27 cellular contexts compared by ENCODE assay signal in the genomic region with DNA sequence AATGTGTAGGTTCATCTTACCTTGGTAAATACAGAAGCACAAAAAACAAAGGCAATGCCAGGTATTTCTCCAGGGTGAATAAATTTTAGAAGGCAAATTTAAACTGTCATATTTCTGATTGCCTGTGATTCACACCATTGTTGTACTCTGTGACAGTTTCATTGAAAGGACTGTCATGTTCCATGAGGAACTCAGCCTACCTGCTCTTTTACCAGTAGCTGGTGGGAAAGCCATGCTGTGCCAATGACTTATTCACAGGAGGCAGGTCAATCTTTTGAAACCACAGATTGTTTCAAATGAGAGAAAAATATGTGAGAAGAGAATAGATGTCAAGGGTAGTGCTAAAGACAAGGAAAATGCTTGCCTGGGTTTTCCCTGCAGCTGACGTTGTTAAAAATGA.
"Had no signal": no experiment of that assay in that cellular context is flagged by ENCODE, and none has a peak within 500 bp of the region (broad histone marks: within the 10 kb centered on the region; RNA-seq: fewer than 3 reads in every experiment).

No MANE protein-coding gene starts in this region.

- H3K4me3 Mint-ChIP-seq: activated B cell treated with CpG ODN at 0.5 μM for 24 hours; activated CD8-positive, alpha-beta T cell treated with anti-CD3 and anti-CD28 coated beads for 36 hours; activated naive CD8-positive, alpha-beta T cell; activated T-cell treated with anti-CD3 and anti-CD28 coated beads, Interleukin-2, amount 50 U/mL, for 4 hours; activated T-helper 17 cell treated with anti-CD3 and anti-CD28 coated beads, Interleukin-2, amount 50 U/mL, for 72 hours; central memory CD8-positive, alpha-beta T cell; dendritic cell treated with granulocyte-macrophage colony-stimulating factor and Interleukin-4, amounts not matched to agents 40 ng/mL and 50 ng/mL, for 4 days; T-helper 17 cell; T-helper 2 cell treated with Interferon-gamma antibody and Interleukin-4, amounts not matched to agents 5 μg/mL and 100 μg/mL, for 36 hours had no signal

- DNase-seq: activated B cell treated with CpG ODN at 0.5 μM for 24 hours; activated CD4-positive, alpha-beta T cell treated with anti-CD3 and anti-CD28 coated beads for 48 hours; activated CD4-positive, alpha-beta T cell treated with anti-CD3 and anti-CD28 coated beads, Interleukin-2, amount 50 U/mL, for 1 hour; activated CD4-positive, alpha-beta T cell treated with anti-CD3 and anti-CD28 coated beads, Interleukin-2, amount 50 U/mL, for 48 hours; activated CD8-positive, alpha-beta memory T cell treated with anti-CD3 and anti-CD28 coated beads for 24 hours; activated CD8-positive, alpha-beta T cell treated with anti-CD3 and anti-CD28 coated beads for 36 hours; activated effector memory CD4-positive, alpha-beta T cell treated with Interleukin-2 at 50 U/mL for 16 hours; activated gamma-delta T cell treated with Interleukin-2 at 50 U/mL for 16 hours; activated naive CD4-positive, alpha-beta T cell treated with anti-CD3 and anti-CD28 coated beads, Interleukin-2, amount 50 U/mL, for 16 hours; activated naive CD4-positive, alpha-beta T cell treated with Interleukin-2 at 50 U/mL for 16 hours; activated T-cell treated with anti-CD3 and anti-CD28 coated beads, Interleukin-2, amount 50 U/mL, for 4 hours; amniotic stem cell; anterior cingulate cortex; brain microvascular endothelial cell; dorsolateral prefrontal cortex; effector memory CD4-positive, alpha-beta T cell; foreskin fibroblast; T-helper 1 cell; T-helper 17 cell; T1000; WERI-Rb-1 had no signal

- H3K27me3 Mint-ChIP-seq: activated B cell treated with CpG ODN at 0.5 μM for 24 hours; activated naive CD8-positive, alpha-beta T cell; dendritic cell treated with granulocyte-macrophage colony-stimulating factor and Interleukin-4, amounts not matched to agents 40 ng/mL and 50 ng/mL, for 4 days had no signal

- H3K27ac Mint-ChIP-seq: activated B cell treated with CpG ODN at 0.5 μM for 24 hours; activated CD8-positive, alpha-beta T cell treated with anti-CD3 and anti-CD28 coated beads for 36 hours; activated naive CD8-positive, alpha-beta T cell; activated T-helper 17 cell treated with anti-CD3 and anti-CD28 coated beads, Interleukin-2, amount 50 U/mL, for 72 hours; dendritic cell treated with granulocyte-macrophage colony-stimulating factor and Interleukin-4, amounts not matched to agents 40 ng/mL and 50 ng/mL, for 4 days; T-helper 17 cell; T-helper 2 cell treated with Interferon-gamma antibody and Interleukin-4, amounts not matched to agents 5 μg/mL and 100 μg/mL, for 36 hours had no signal

- H3K4me3 ChIP-seq: coronary artery, dorsolateral prefrontal cortex had no signal

- H3K27me3 ChIP-seq: brain microvascular endothelial cell, dorsolateral prefrontal cortex had no signal

- H3K9me3 Mint-ChIP-seq: activated T-helper 17 cell treated with anti-CD3 and anti-CD28 coated beads, Interleukin-2, amount 50 U/mL, for 72 hours; central memory CD8-positive, alpha-beta T cell; dendritic cell treated with granulocyte-macrophage colony-stimulating factor and Interleukin-4, amounts not matched to agents 40 ng/mL and 50 ng/mL, for 4 days; T-helper 2 cell treated with Interferon-gamma antibody and Interleukin-4, amounts not matched to agents 5 μg/mL and 100 μg/mL, for 36 hours had no signal

- H3K36me3 Mint-ChIP-seq: activated naive CD8-positive, alpha-beta T cell had no signal

- H3K36me3 ChIP-seq: brain microvascular endothelial cell, WERI-Rb-1 had no signal

- H3K27ac ChIP-seq: brain microvascular endothelial cell, coronary artery, dorsolateral prefrontal cortex, WERI-Rb-1 had no signal

- H3K4me1 Mint-ChIP-seq: activated B cell treated with CpG ODN at 0.5 μM for 24 hours; activated T-helper 17 cell treated with anti-CD3 and anti-CD28 coated beads, Interleukin-2, amount 50 U/mL, for 72 hours; central memory CD8-positive, alpha-beta T cell; T-helper 17 cell had no signal
